In genomic region chr14:35534884-35535793, GRCh38 we compare ENCODE assay signal across 8 cellular contexts. TPM values are rescaled to one million over a fixed set of nuclear protein-coding genes. Genes with fewer than 3 reads are reported as not detected.
DNase-seq lines count a peak whose midpoint lies in the region; ATAC-seq and TF ChIP-seq lines count a peak whose summit lies in the region.

No MANE protein-coding gene starts in this region.

- no peak for TF ChIP-seq RAD21 in neural cell (conservative IDR thresholded peaks at IDR 0.05)

- H3K4me3 Mint-ChIP-seq in activated T-helper 1 cell treated with anti-CD3 and anti-CD28 coated beads, Interleukin-12 subunit alpha, Interleukin-12 subunit beta, Interleukin-2, Interleukin-4 antibody, amounts not matched to agents 30 ng/mL and 10 ng/mL and 1 ng/mL, durations not matched to agents 14 hours and 24 hours and 36 hours = peak overlapping the region; percentile 73

- H3K27ac Mint-ChIP-seq in activated T-helper 1 cell treated with anti-CD3 and anti-CD28 coated beads, Interleukin-12 subunit alpha, Interleukin-12 subunit beta, Interleukin-2, Interleukin-4 antibody, amounts not matched to agents 30 ng/mL and 10 ng/mL and 1 ng/mL, durations not matched to agents 14 hours and 24 hours and 36 hours = no peak overlapping the region

- peak overlapping the region; percentile 24 for H3K4me3 ChIP-seq in NT2/D1 (ENCODE audit: insufficient read length, low read depth)
- peak overlapping the region; percentile 88 for H3K4me3 ChIP-seq in neural cell (ENCODE audit: low read length)
- peak overlapping the region; percentile 67 for H3K4me3 ChIP-seq in thymus (ENCODE audit: low read length)

- H3K9me3 Mint-ChIP-seq in activated T-helper 1 cell treated with anti-CD3 and anti-CD28 coated beads, Interleukin-12 subunit alpha, Interleukin-12 subunit beta, Interleukin-2, Interleukin-4 antibody, amounts not matched to agents 30 ng/mL and 10 ng/mL and 1 ng/mL, durations not matched to agents 14 hours and 24 hours and 36 hours = no peaks in the 10 kb centered on the region

- H3K4me1 Mint-ChIP-seq in activated T-helper 1 cell treated with anti-CD3 and anti-CD28 coated beads, Interleukin-12 subunit alpha, Interleukin-12 subunit beta, Interleukin-2, Interleukin-4 antibody, amounts not matched to agents 30 ng/mL and 10 ng/mL and 1 ng/mL, durations not matched to agents 14 hours and 24 hours and 36 hours (ENCODE audit: low read depth) = peaks cover 11% of the 10 kb centered on the region

- H3K27me3 ChIP-seq in NT2/D1 (ENCODE audit: insufficient read depth, insufficient read length) = peaks cover 74% of the 10 kb centered on the region
- peaks cover 73% of the 10 kb centered on the region for H3K27me3 ChIP-seq in neural cell (ENCODE audit: insufficient read depth, low read depth, low read length)
- peaks cover 45% of the 10 kb centered on the region for H3K27me3 ChIP-seq in thymus (ENCODE audit: control insufficient read depth, insufficient read depth)

- no peaks in the 10 kb centered on the region for H3K79me2 ChIP-seq in neural cell (replicated peaks; ENCODE audit: insufficient read depth, low read length)

- no peaks in the 10 kb centered on the region for H3F3A ChIP-seq in neural cell (ENCODE audit: insufficient read depth, low read length, poor library complexity, severe bottlenecking)

- H3K4me1 ChIP-seq in NT2/D1 (ENCODE audit: insufficient read depth, insufficient read length) (peaks cover 6% of the 10 kb centered on the region), thymus (ENCODE audit: control insufficient read depth, insufficient read depth, low read length) (peaks cover 12% of the 10 kb centered on the region)

- peaks cover 7% of the 10 kb centered on the region for H3K36me3 Mint-ChIP-seq in activated T-helper 1 cell treated with anti-CD3 and anti-CD28 coated beads, Interleukin-12 subunit alpha, Interleukin-12 subunit beta, Interleukin-2, Interleukin-4 antibody, amounts not matched to agents 30 ng/mL and 10 ng/mL and 1 ng/mL, durations not matched to agents 14 hours and 24 hours and 36 hours (ENCODE audit: low read depth)

- intact Hi-C loops in activated T-helper 1 cell treated with anti-CD3 and anti-CD28 coated beads, Interleukin-12 subunit alpha, Interleukin-12 subunit beta, Interleukin-2, Interleukin-4 antibody, amounts not matched to agents 30 ng/mL and 10 ng/mL and 1 ng/mL, durations not matched to agents 14 hours and 24 hours and 36 hours (cut with micrococcal nuclease) = loop anchor here (1.0 to 10.0 kb wide), 10 partner anchors 98 to 782 kb away; partner anchors contain the start of genes BRMS1L, FAM177A1, PPP2R3C and PRORP

- H3K36me3 ChIP-seq in NT2/D1 (ENCODE audit: insufficient read depth, insufficient read length, low read length) (no peaks in the 10 kb centered on the region), neural cell (ENCODE audit: insufficient read depth, low read length) (no peaks in the 10 kb centered on the region), thymus (ENCODE audit: control insufficient read depth, insufficient read depth) (no peaks in the 10 kb centered on the region)

- H3K9me2 ChIP-seq in neural cell (ENCODE audit: insufficient read depth, low read length) = no peaks in the 10 kb centered on the region

- H3K9ac ChIP-seq in NT2/D1 (ENCODE audit: insufficient read length, low read depth) (no peak overlapping the region), neural cell (ENCODE audit: low read length) (peak overlapping the region; percentile 32)

- peaks cover 47% of the 10 kb centered on the region for H3K27me3 Mint-ChIP-seq in activated T-helper 1 cell treated with anti-CD3 and anti-CD28 coated beads, Interleukin-12 subunit alpha, Interleukin-12 subunit beta, Interleukin-2, Interleukin-4 antibody, amounts not matched to agents 30 ng/mL and 10 ng/mL and 1 ng/mL, durations not matched to agents 14 hours and 24 hours and 36 hours (ENCODE audit: insufficient read depth)

- peak; percentile 55 for DNase-seq in NCI-H82 (lab: John Stamatoyannopoulos, UW)
- DNase-seq in NCI-H82 treated with DMSO at 0.1 percent for 48 hours (lab: John Stamatoyannopoulos, UW; ENCODE audit: unreplicated experiment) = no peak
- DNase-seq in NT2/D1 (ENCODE audit: low read depth, low spot score) = peak; percentile 46
- peak; percentile 61 for DNase-seq in activated T-helper 1 cell treated with anti-CD3 and anti-CD28 coated beads, Interleukin-12 subunit alpha, Interleukin-12 subunit beta, Interleukin-2, Interleukin-4 antibody, amounts not matched to agents 30 ng/mL and 10 ng/mL and 1 ng/mL, durations not matched to agents 14 hours and 24 hours and 36 hours (ENCODE audit: low spot score)
- peak; percentile 49 for DNase-seq in fibroblast of gingiva (ENCODE audit: low read depth)

- TF ChIP-seq EP300 in neural cell (conservative IDR thresholded peaks at IDR 0.05; ENCODE audit: poor library complexity, severe bottlenecking) = no peak

- H4K20me1 ChIP-seq in neural cell (ENCODE audit: insufficient read depth) = no peaks in the 10 kb centered on the region

- WGBS in thymus = 5% methylated on average over 80 of the region's 80 CpGs

- H3K9me3 ChIP-seq in NT2/D1 (ENCODE audit: insufficient read depth, low read length) (no peaks in the 10 kb centered on the region), neural cell (ENCODE audit: low read length) (no peaks in the 10 kb centered on the region), thymus (ENCODE audit: control insufficient read depth) (no peaks in the 10 kb centered on the region)

- peak; percentile 45 for ATAC-seq in HG03025 (IDR thresholded peaks at IDR 0.05; ENCODE audit: low FRiP score, unreplicated experiment)

- peak overlapping the region; percentile 56 for H3K4me2 ChIP-seq in neural cell (ENCODE audit: low read length)

- no peak overlapping the region for H3K27ac ChIP-seq in neural cell (ENCODE audit: low read length)
- no peak overlapping the region for H3K27ac ChIP-seq in thymus (ENCODE audit: low read depth)

- no peak overlapping the region for H2AFZ ChIP-seq in neural cell (ENCODE audit: low read depth, low read length)

- no peak for TF ChIP-seq CTCF in neural cell (IDR thresholded peaks at IDR 0.05; ENCODE audit: poor library complexity, severe bottlenecking)

TF ChIP-seq in neural cell, 6 proteins besides CTCF, POLR2A, EP300 and RAD21:
- TF ChIP-seq REST (IDR thresholded peaks at IDR 0.05; ENCODE audit: borderline replicate concordance) (peak; percentile 98), SMC3 (conservative IDR thresholded peaks at IDR 0.05; ENCODE audit: poor library complexity) (no peak), EZH2 (IDR thresholded peaks at IDR 0.05; ENCODE audit: borderline replicate concordance, insufficient read depth, low read length, poor library complexity, severe bottlenecking) (peak; percentile 74)

RNA-seq across cellular contexts. Expression of gene INSM2, which starts 1.2 kb away (rescaled TPM):
- not detected in 2 replicates for total RNA-seq in activated T-helper 1 cell treated with anti-CD3 and anti-CD28 coated beads, Interleukin-12 subunit alpha, Interleukin-12 subunit beta, Interleukin-2, Interleukin-4 antibody, amounts not matched to agents 30 ng/mL and 10 ng/mL and 1 ng/mL, durations not matched to agents 14 hours and 24 hours and 36 hours
- polyA plus RNA-seq in neural cell = 0.98 and 2.4 TPM in 2 replicates
- polyA minus RNA-seq in neural cell = 1.5 and 1.6 TPM in 2 replicates
- polyA plus RNA-seq in thymus = 0.21 TPM

Comparison
In these comparisons a context has a peak if more than half of its experiments do, and no peak if none do; other contexts are left out.
1. H3K4me3 ChIP-seq: peak in every context shown above with its lines; median percentile 88 in neural cell; 67 in thymus; 24 in NT2/D1.